In the genomic region with DNA sequence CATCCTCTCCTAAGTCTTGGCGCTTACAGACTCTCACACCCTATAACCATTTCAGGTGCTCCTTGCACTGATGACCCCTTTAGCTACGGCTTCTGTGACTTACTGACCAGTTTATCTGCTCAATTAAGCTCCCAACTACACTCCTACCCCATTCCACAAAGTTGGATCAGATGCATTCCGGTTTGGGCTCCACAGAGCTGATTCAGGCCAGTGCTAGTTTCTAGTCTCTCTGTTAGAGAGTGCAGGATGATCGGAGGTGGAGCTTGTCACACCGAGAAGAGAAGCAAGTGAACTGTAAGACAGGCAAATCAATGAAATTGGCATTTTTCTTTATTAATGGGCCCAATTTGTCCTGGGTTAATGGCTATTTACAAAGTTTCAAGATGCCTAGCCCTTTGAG, we compare ENCODE assay signal across 17 cellular contexts.
DNase-seq lines count a peak whose midpoint lies in the region; ATAC-seq, FAIRE-seq and TF ChIP-seq lines count a peak whose summit lies in the region.
"Had no signal": no experiment of that assay in that cellular context is flagged by ENCODE, and none has a peak within 500 bp of the region (broad histone marks: within the 10 kb centered on the region; RNA-seq: fewer than 3 reads in every experiment).

No MANE protein-coding gene starts in this region.

- H3K4me1 Mint-ChIP-seq in type B pancreatic cell (ENCODE audit: unreplicated experiment) = peaks cover 4% of the 10 kb centered on the region

- no peaks in the 10 kb centered on the region for H3K9me3 ChIP-seq in heart right ventricle
- no peaks in the 10 kb centered on the region for H3K9me3 ChIP-seq in right cardiac atrium (ENCODE audit: control insufficient read depth, low read length)
- H3K9me3 ChIP-seq: BLaER1 treated with 17β-estradiol and CSF1 and Interleukin-3, amounts not matched to agents 10 nM and 100 nM had no signal

- FAIRE-seq in islet of Langerhans (lab: Jason Lieb, UNC) = peak; percentile 79

- peaks cover 0 to 11% (median 0%) of the 10 kb centered on the region in 9 donors for H3K4me1 ChIP-seq in heart right ventricle
- H3K4me1 ChIP-seq in right cardiac atrium (ENCODE audit: control insufficient read depth, insufficient read depth, low read length) = no peaks in the 10 kb centered on the region

- DNase-seq in heart right ventricle (no peak), right cardiac atrium (no peak), SW480 (ENCODE audit: low spot score) (peak; percentile 37), type B pancreatic cell (ENCODE audit: extremely low spot score, unreplicated experiment) (no peak), medulla oblongata (ENCODE audit: extremely low spot score) (no peak), caudate nucleus (lab: John Stamatoyannopoulos, UW) (no peak), left lobe of liver (ENCODE audit: low spot score) (no peak)
- DNase-seq: Kasumi-1, NCI-H1105 treated with DMSO at 0.1 percent for 48 hours, NCI-H187, NCI-H345, NCI-H69 had no signal

- ATAC-seq in heart right ventricle (peak in 5 of 8 donors; percentile 41 to 56 (median 43)), right cardiac atrium (no peak), left lobe of liver (no peak)
- ATAC-seq: GM23338, HCT116 had no signal

- H3K27me3 ChIP-seq in heart right ventricle (peaks cover 0 to 25% (median 10%) of the 10 kb centered on the region in 7 donors), right cardiac atrium (ENCODE audit: control insufficient read depth, insufficient read depth) (no peaks in the 10 kb centered on the region)

- no peak overlapping the region for H3K4me3 ChIP-seq in heart right ventricle
- no peak overlapping the region for H3K4me3 ChIP-seq in right cardiac atrium (ENCODE audit: low read length)
- H3K4me3 ChIP-seq: BLaER1 treated with 17β-estradiol and CSF1 and Interleukin-3, amounts not matched to agents 10 nM and 100 nM; GM23338 had no signal

- H3K9me3 Mint-ChIP-seq in type B pancreatic cell = peaks cover 3% of the 10 kb centered on the region
- H3K9me3 Mint-ChIP-seq: GM23338 had no signal

- intact Hi-C loops in heart right ventricle (cut with DNase I) = no loop called here
- intact Hi-C loops in right cardiac atrium (cut with DNase I) = loop anchor here in 1 of 4 donors (10.0 kb wide), 1 partner anchor 56 kb away; no protein-coding TSS in a partner anchor

- H3K27ac Mint-ChIP-seq in type B pancreatic cell = no peak overlapping the region
- H3K27ac Mint-ChIP-seq: GM23338, IgD-negative memory B cell had no signal

- H3K4me3 Mint-ChIP-seq in type B pancreatic cell = peak overlapping the region; percentile 23
- H3K4me3 Mint-ChIP-seq: GM23338 had no signal

- TF ChIP-seq CTCF in heart right ventricle (IDR thresholded peaks at IDR 0.05) (no peak), type B pancreatic cell (conservative IDR thresholded peaks at IDR 0.05) (no peak)

- no peaks in the 10 kb centered on the region for H3K36me3 Mint-ChIP-seq in type B pancreatic cell

- no peaks in the 10 kb centered on the region for H3K36me3 ChIP-seq in heart right ventricle
- H3K36me3 ChIP-seq: BLaER1 treated with 17β-estradiol and CSF1 and Interleukin-3, amounts not matched to agents 10 nM and 100 nM had no signal

- peak overlapping the region in 7 of 10 donors; percentile 20 to 70 (median 44) for H3K27ac ChIP-seq in heart right ventricle
- H3K27ac ChIP-seq in right cardiac atrium (ENCODE audit: low read length) = no peak overlapping the region
- H3K27ac ChIP-seq in caudate nucleus (ENCODE audit: low read depth, low read length) = no peak overlapping the region

- 77 to 83% methylated on average over 5 of the region's 5 CpGs for WGBS in heart right ventricle, 2 donors
- 77% methylated on average over 5 of the region's 5 CpGs for WGBS in right cardiac atrium

- H3K27me3 Mint-ChIP-seq in type B pancreatic cell = peaks cover 37% of the 10 kb centered on the region

Comparison
In these comparisons a context has a peak if more than half of its experiments do, and no peak if none do; other contexts are left out.
1. ATAC-seq: peak in heart right ventricle (5 of 8); none in right cardiac atrium (0 of 2) and left lobe of liver (single experiment).
2. H3K27ac ChIP-seq: peak in heart right ventricle (7 of 10); none in right cardiac atrium (single experiment) and caudate nucleus (single experiment).